ENCODE assay signal across 8 cellular contexts in genomic region chr10:63573068-63573697, GRCh38. TPM values are rescaled to one million over a fixed set of nuclear protein-coding genes. Genes with fewer than 3 reads are reported as not detected.
DNase-seq lines count a peak whose midpoint lies in the region; ATAC-seq and TF ChIP-seq lines count a peak whose summit lies in the region.

No MANE protein-coding gene starts in this region.

- ATAC-seq in GM18868 (IDR thresholded peaks at IDR 0.05; ENCODE audit: unreplicated experiment): peak; percentile 64
- peak; percentile 49 for ATAC-seq in effector memory CD8-positive, alpha-beta T cell (replicated peaks)
- peak; percentile 73 for ATAC-seq in omental fat pad (ENCODE audit: low FRiP score)
- ATAC-seq in natural killer cell treated with Interleukin-12 subunit alpha and Interleukin-12 subunit beta and Interleukin-15 and Interleukin-18, amount 100 ng/mL, for 72 hours: no peak
- ATAC-seq in HG02870 (IDR thresholded peaks at IDR 0.05; ENCODE audit: unreplicated experiment): no peak

- no peaks in the 10 kb centered on the region for H3K9me3 Mint-ChIP-seq in effector memory CD8-positive, alpha-beta T cell
- H3K9me3 Mint-ChIP-seq in natural killer cell treated with Interleukin-12 subunit alpha and Interleukin-12 subunit beta and Interleukin-15 and Interleukin-18, amount 100 ng/mL, for 72 hours: no peaks in the 10 kb centered on the region

- no peak overlapping the region for H3K4me3 Mint-ChIP-seq in effector memory CD8-positive, alpha-beta T cell
- H3K4me3 Mint-ChIP-seq in natural killer cell treated with Interleukin-12 subunit alpha and Interleukin-12 subunit beta and Interleukin-15 and Interleukin-18, amount 100 ng/mL, for 72 hours: no peak overlapping the region

- H3K36me3 Mint-ChIP-seq in effector memory CD8-positive, alpha-beta T cell (ENCODE audit: insufficient read depth): no peaks in the 10 kb centered on the region
- no peaks in the 10 kb centered on the region for H3K36me3 Mint-ChIP-seq in natural killer cell treated with Interleukin-12 subunit alpha and Interleukin-12 subunit beta and Interleukin-15 and Interleukin-18, amount 100 ng/mL, for 72 hours

- peak; percentile 38 for DNase-seq in NCI-H748 (lab: John Stamatoyannopoulos, UW; ENCODE audit: unreplicated experiment)
- no peak for DNase-seq in effector memory CD8-positive, alpha-beta T cell
- no peak for DNase-seq in omental fat pad (ENCODE audit: low spot score)
- DNase-seq in HuH-7 (ENCODE audit: low spot score): no peak
- DNase-seq in natural killer cell treated with Interleukin-12 subunit alpha and Interleukin-12 subunit beta and Interleukin-15 and Interleukin-18, amount 100 ng/mL, for 72 hours (ENCODE audit: low spot score): no peak
- DNase-seq in NCI-H82 treated with DMSO at 0.1 percent for 48 hours (lab: John Stamatoyannopoulos, UW; ENCODE audit: unreplicated experiment): no peak

- peaks cover 7 to 9% of the 10 kb centered on the region in 2 donors for H3K4me1 Mint-ChIP-seq in effector memory CD8-positive, alpha-beta T cell (ENCODE audit: low read depth in 2 of 2)
- peaks cover 4 to 7% of the 10 kb centered on the region in 2 donors for H3K4me1 Mint-ChIP-seq in natural killer cell treated with Interleukin-12 subunit alpha and Interleukin-12 subunit beta and Interleukin-15 and Interleukin-18, amount 100 ng/mL, for 72 hours (ENCODE audit: low read depth in 2 of 2)

- H3K27me3 Mint-ChIP-seq in effector memory CD8-positive, alpha-beta T cell: no peaks in the 10 kb centered on the region
- H3K27me3 Mint-ChIP-seq in natural killer cell treated with Interleukin-12 subunit alpha and Interleukin-12 subunit beta and Interleukin-15 and Interleukin-18, amount 100 ng/mL, for 72 hours: no peaks in the 10 kb centered on the region

- TF ChIP-seq CTCF in omental fat pad (IDR thresholded peaks at IDR 0.05): no peak

- H3K27ac Mint-ChIP-seq in effector memory CD8-positive, alpha-beta T cell: peak overlapping the region; percentile 66 to 82
- H3K27ac Mint-ChIP-seq in natural killer cell treated with Interleukin-12 subunit alpha and Interleukin-12 subunit beta and Interleukin-15 and Interleukin-18, amount 100 ng/mL, for 72 hours: no peak overlapping the region

RNA-seq across cellular contexts. Expression of gene REEP3, which starts 52.0 kb away (rescaled TPM):
- total RNA-seq in omental fat pad: 10 to 100 TPM; 44.7 to 70.5 (median 57.1) TPM
- total RNA-seq in natural killer cell treated with Interleukin-12 subunit alpha and Interleukin-12 subunit beta and Interleukin-15 and Interleukin-18, amount 100 ng/mL, for 72 hours: 10 to 100 TPM; 12.7 to 14.8 TPM

Comparison
In these comparisons a context has a peak if more than half of its experiments do, and no peak if none do; other contexts are left out.
1. ATAC-seq: peak in GM18868 (single experiment), effector memory CD8-positive, alpha-beta T cell (single experiment) and omental fat pad (single experiment); none in natural killer cell treated with Interleukin-12 subunit alpha and Interleukin-12 subunit beta and Interleukin-15 and Interleukin-18, amount 100 ng/mL, for 72 hours (0 of 2) and HG02870 (single experiment).
2. H3K27ac Mint-ChIP-seq: peak in effector memory CD8-positive, alpha-beta T cell (2 of 2); none in natural killer cell treated with Interleukin-12 subunit alpha and Interleukin-12 subunit beta and Interleukin-15 and Interleukin-18, amount 100 ng/mL, for 72 hours (0 of 2).